Comparison of ENCODE assay signal across 18 cellular contexts in genomic region chr1:101914473-101915242, GRCh38.
"Had no signal": no experiment of that assay in that cellular context is flagged by ENCODE, and none has a peak within 500 bp of the region (broad histone marks: within the 10 kb centered on the region; RNA-seq: fewer than 3 reads in every experiment).

No MANE protein-coding gene starts in this region.

- DNase-seq: IMR-90, Karpas-422, KG1, MG63, NCI-H1092, NCI-H1436 treated with DMSO at 0.1 percent for 48 hours, NCI-H1694, NCI-H187 treated with DMSO at 0.1 percent for 48 hours, NCI-H2029 treated with DMSO at 0.1 percent for 48 hours, NCI-H2171, NCI-H226, NCI-H524, NCI-H526 treated with DMSO at 0.1 percent for 48 hours, NCI-H774, Right ventricle myocardium superior, RPMI8226, SIG-M5 had no signal

- ATAC-seq: HepG2 had no signal
